In genomic region chr5:132462856-132463745, GRCh38 we compare ENCODE assay signal across 13 cellular contexts. TPM values are rescaled to one million over a fixed set of nuclear protein-coding genes. Genes with fewer than 3 reads are reported as not detected.
DNase-seq lines count a peak whose midpoint lies in the region; TF ChIP-seq lines count a peak whose summit lies in the region.
"Had no signal": no experiment of that assay in that cellular context is flagged by ENCODE, and none has a peak within 500 bp of the region (broad histone marks: within the 10 kb centered on the region; RNA-seq: fewer than 3 reads in every experiment).

No MANE protein-coding gene starts in this region.

- TF ChIP-seq CTCF in transverse colon (IDR thresholded peaks at IDR 0.05): no peak
- no peak for TF ChIP-seq CTCF in brain microvascular endothelial cell (IDR thresholded peaks at IDR 0.05; ENCODE audit: low read depth, low read length, missing control alignments)
- TF ChIP-seq CTCF in glutamatergic neuron (IDR thresholded peaks at IDR 0.05; ENCODE audit: partially characterized antibody, unreplicated experiment): no peak

- TF ChIP-seq EP300 in transverse colon (IDR thresholded peaks at IDR 0.05; ENCODE audit: low read depth): no peak

- peak overlapping the region; percentile 47 to 48 for H3K4ac ChIP-seq in mesenchymal stem cell (ENCODE audit: low read depth in 1 of 2, low read length in 2 of 2)

- no peak overlapping the region for H3K14ac ChIP-seq in mesenchymal stem cell (ENCODE audit: low read length in 2 of 2)

- H3K36me3 ChIP-seq in mesenchymal stem cell (ENCODE audit: control insufficient read depth in 1 of 2, insufficient read depth in 2 of 2, low read depth in 1 of 2, low read length in 2 of 2) (peaks cover 4 to 9% of the 10 kb centered on the region in 2 experiments), transverse colon (no peaks in the 10 kb centered on the region), brain microvascular endothelial cell (replicated peaks) (no peaks in the 10 kb centered on the region)

- CTCF ChIA-PET in activated naive CD4-positive, alpha-beta T cell treated with anti-CD3 and anti-CD28 coated beads for 36 hours (lab: Charles Lee): interaction anchor here (1.0 to 2.3 kb wide), 7 partner anchors 9 to 77 kb away, joined by 3 to 10 read pairs (median 7); no protein-coding TSS in a partner anchor

- no peak overlapping the region for H3K23ac ChIP-seq in mesenchymal stem cell (ENCODE audit: low read length in 2 of 2)

- in situ Hi-C loops in transverse colon (cut with MboI; ENCODE audit: low pct_ligation_motif_present in 1 of 4, low pct_unique_long_range_greater_than_20kb in 1 of 4, low sequenced_read_pairs in 3 of 4) (no loop called here), brain microvascular endothelial cell (cut with HindIII; ENCODE audit: low pct_ligation_motif_present, low sequenced_read_pairs) (no loop called here)

- peaks cover 77% of the 10 kb centered on the region for H3K4me1 Mint-ChIP-seq in activated naive CD4-positive, alpha-beta T cell treated with anti-CD3 and anti-CD28 coated beads for 36 hours (ENCODE audit: low read depth)
- peaks cover 94% of the 10 kb centered on the region for H3K4me1 Mint-ChIP-seq in activated T-helper 1 cell treated with anti-CD3 and anti-CD28 coated beads, Interleukin-12 subunit alpha, Interleukin-12 subunit beta, Interleukin-2, Interleukin-4 antibody, amounts not matched to agents 30 ng/mL and 10 ng/mL and 1 ng/mL, durations not matched to agents 14 hours and 24 hours and 36 hours (ENCODE audit: low read depth)
- H3K4me1 Mint-ChIP-seq in glutamatergic neuron (ENCODE audit: low read depth, unreplicated experiment): peaks cover 15% of the 10 kb centered on the region

- no peaks in the 10 kb centered on the region for H3K9me3 Mint-ChIP-seq in activated naive CD4-positive, alpha-beta T cell treated with anti-CD3 and anti-CD28 coated beads for 36 hours
- H3K9me3 Mint-ChIP-seq in activated T-helper 1 cell treated with anti-CD3 and anti-CD28 coated beads, Interleukin-12 subunit alpha, Interleukin-12 subunit beta, Interleukin-2, Interleukin-4 antibody, amounts not matched to agents 30 ng/mL and 10 ng/mL and 1 ng/mL, durations not matched to agents 14 hours and 24 hours and 36 hours: no peaks in the 10 kb centered on the region
- H3K9me3 Mint-ChIP-seq in glutamatergic neuron (ENCODE audit: unreplicated experiment): peaks cover 14% of the 10 kb centered on the region
- H3K9me3 Mint-ChIP-seq: HFFc6 had no signal

- H4K91ac ChIP-seq in mesenchymal stem cell (ENCODE audit: low read length): peak overlapping the region; percentile 84

- WGBS in mesenchymal stem cell: 88% methylated on average over 7 of the region's 10 CpGs
- 60 to 64% methylated on average over 3 to 10 of the region's 10 CpGs for WGBS in transverse colon (ENCODE audit: low coverage in 1 of 2), 2 donors

- no peak overlapping the region for H3K9ac ChIP-seq in mesenchymal stem cell (ENCODE audit: low read length)

- H3K4me1 ChIP-seq in mesenchymal stem cell (ENCODE audit: control insufficient read depth, insufficient read depth, low read depth, low read length): peaks cover 54% of the 10 kb centered on the region
- H3K4me1 ChIP-seq in transverse colon: peaks cover 56 to 97% (median 72%) of the 10 kb centered on the region in 4 donors

- H3K9me3 ChIP-seq in mesenchymal stem cell (ENCODE audit: control insufficient read depth, low read length) (no peaks in the 10 kb centered on the region), transverse colon (no peaks in the 10 kb centered on the region)
- H3K9me3 ChIP-seq: right atrium auricular region had no signal

- peaks cover 28% of the 10 kb centered on the region for H3K36me3 Mint-ChIP-seq in activated naive CD4-positive, alpha-beta T cell treated with anti-CD3 and anti-CD28 coated beads for 36 hours (ENCODE audit: low read depth)
- H3K36me3 Mint-ChIP-seq in activated T-helper 1 cell treated with anti-CD3 and anti-CD28 coated beads, Interleukin-12 subunit alpha, Interleukin-12 subunit beta, Interleukin-2, Interleukin-4 antibody, amounts not matched to agents 30 ng/mL and 10 ng/mL and 1 ng/mL, durations not matched to agents 14 hours and 24 hours and 36 hours (ENCODE audit: low read depth): peaks cover 22% of the 10 kb centered on the region
- no peaks in the 10 kb centered on the region for H3K36me3 Mint-ChIP-seq in glutamatergic neuron (ENCODE audit: unreplicated experiment)

- peak overlapping the region; percentile 56 for H2BK15ac ChIP-seq in mesenchymal stem cell (ENCODE audit: low read depth, poor library complexity, severe bottlenecking)

- no peak overlapping the region for H2BK5ac ChIP-seq in mesenchymal stem cell (ENCODE audit: low read depth, low read length, poor library complexity, severe bottlenecking)

- no peak overlapping the region for H3K4me2 ChIP-seq in mesenchymal stem cell (ENCODE audit: low read length, poor library complexity, severe bottlenecking)

- no peak overlapping the region for H3K4me3 Mint-ChIP-seq in activated naive CD4-positive, alpha-beta T cell treated with anti-CD3 and anti-CD28 coated beads for 36 hours
- no peak overlapping the region for H3K4me3 Mint-ChIP-seq in activated T-helper 1 cell treated with anti-CD3 and anti-CD28 coated beads, Interleukin-12 subunit alpha, Interleukin-12 subunit beta, Interleukin-2, Interleukin-4 antibody, amounts not matched to agents 30 ng/mL and 10 ng/mL and 1 ng/mL, durations not matched to agents 14 hours and 24 hours and 36 hours
- no peak overlapping the region for H3K4me3 Mint-ChIP-seq in glutamatergic neuron (ENCODE audit: unreplicated experiment)
- H3K4me3 Mint-ChIP-seq: HFFc6 had no signal

- no peaks in the 10 kb centered on the region for H3K27me3 ChIP-seq in mesenchymal stem cell (ENCODE audit: control insufficient read depth in 1 of 2, insufficient read depth in 1 of 2, low read length in 2 of 2)
- H3K27me3 ChIP-seq in transverse colon: no peaks in the 10 kb centered on the region
- no peaks in the 10 kb centered on the region for H3K27me3 ChIP-seq in brain microvascular endothelial cell (replicated peaks)
- H3K27me3 ChIP-seq: right atrium auricular region had no signal

- no peak for TF ChIP-seq POLR2A in transverse colon (IDR thresholded peaks at IDR 0.05)

- intact Hi-C loops in activated naive CD4-positive, alpha-beta T cell treated with anti-CD3 and anti-CD28 coated beads for 36 hours (cut with micrococcal nuclease): no loop called here
- intact Hi-C loops in activated T-helper 1 cell treated with anti-CD3 and anti-CD28 coated beads, Interleukin-12 subunit alpha, Interleukin-12 subunit beta, Interleukin-2, Interleukin-4 antibody, amounts not matched to agents 30 ng/mL and 10 ng/mL and 1 ng/mL, durations not matched to agents 14 hours and 24 hours and 36 hours (cut with micrococcal nuclease): no loop called here
- intact Hi-C loops in transverse colon (cut with DNase I; ENCODE audit: low total_unique reads): no loop called here

- H2AFZ ChIP-seq in mesenchymal stem cell (ENCODE audit: low read depth, low read length): no peak overlapping the region

- peak overlapping the region; percentile 46 for H2AK5ac ChIP-seq in mesenchymal stem cell (ENCODE audit: low read length, severe bottlenecking)

- peak; percentile 3 for DNase-seq in activated naive CD4-positive, alpha-beta T cell treated with anti-CD3 and anti-CD28 coated beads for 36 hours
- DNase-seq in activated naive CD4-positive, alpha-beta T cell (lab: John Stamatoyannopoulos, UW): no peak
- no peak for DNase-seq in activated T-helper 1 cell treated with anti-CD3 and anti-CD28 coated beads, Interleukin-12 subunit alpha, Interleukin-12 subunit beta, Interleukin-2, Interleukin-4 antibody, amounts not matched to agents 30 ng/mL and 10 ng/mL and 1 ng/mL, durations not matched to agents 14 hours and 24 hours and 36 hours (ENCODE audit: low spot score)
- DNase-seq in mesenchymal stem cell (no peak), transverse colon (peak; percentile 14), brain microvascular endothelial cell (no peak), COLO829 (ENCODE audit: low spot score) (no peak), glutamatergic neuron (no peak)
- DNase-seq: activated CD8-positive, alpha-beta memory T cell treated with anti-CD3 and anti-CD28 coated beads for 24 hours; HFFc6; hypothalamus; NCI-H2107 had no signal

- peak overlapping the region; percentile 83 to 85 for H2BK12ac ChIP-seq in mesenchymal stem cell (ENCODE audit: low read length in 2 of 2)

- H3K4me3 ChIP-seq in mesenchymal stem cell (ENCODE audit: insufficient read depth in 1 of 2, low read depth in 1 of 2, low read length in 2 of 2) (no peak overlapping the region), transverse colon (no peak overlapping the region), brain microvascular endothelial cell (ENCODE audit: low read depth, low read length) (no peak overlapping the region)

- peaks cover 8% of the 10 kb centered on the region for H3K79me1 ChIP-seq in mesenchymal stem cell (replicated peaks; ENCODE audit: low read length, poor library complexity, severe bottlenecking)

- peak overlapping the region; percentile 49 to 71 for H3K18ac ChIP-seq in mesenchymal stem cell (ENCODE audit: low read depth in 1 of 2, low read length in 2 of 2)

- peak overlapping the region; percentile 42 for H3K27ac Mint-ChIP-seq in activated naive CD4-positive, alpha-beta T cell treated with anti-CD3 and anti-CD28 coated beads for 36 hours
- H3K27ac Mint-ChIP-seq in activated T-helper 1 cell treated with anti-CD3 and anti-CD28 coated beads, Interleukin-12 subunit alpha, Interleukin-12 subunit beta, Interleukin-2, Interleukin-4 antibody, amounts not matched to agents 30 ng/mL and 10 ng/mL and 1 ng/mL, durations not matched to agents 14 hours and 24 hours and 36 hours: peak overlapping the region; percentile 97
- H3K27ac Mint-ChIP-seq in glutamatergic neuron (ENCODE audit: unreplicated experiment): no peak overlapping the region
- H3K27ac Mint-ChIP-seq: HFFc6 had no signal

- H3K27me3 Mint-ChIP-seq in activated naive CD4-positive, alpha-beta T cell treated with anti-CD3 and anti-CD28 coated beads for 36 hours (ENCODE audit: low read depth): no peaks in the 10 kb centered on the region
- no peaks in the 10 kb centered on the region for H3K27me3 Mint-ChIP-seq in activated T-helper 1 cell treated with anti-CD3 and anti-CD28 coated beads, Interleukin-12 subunit alpha, Interleukin-12 subunit beta, Interleukin-2, Interleukin-4 antibody, amounts not matched to agents 30 ng/mL and 10 ng/mL and 1 ng/mL, durations not matched to agents 14 hours and 24 hours and 36 hours (ENCODE audit: insufficient read depth)
- H3K27me3 Mint-ChIP-seq in glutamatergic neuron (ENCODE audit: unreplicated experiment): peaks cover 12% of the 10 kb centered on the region

- H2BK120ac ChIP-seq in mesenchymal stem cell (ENCODE audit: low read depth, low read length): peak overlapping the region; percentile 21

- H3K27ac ChIP-seq in mesenchymal stem cell (ENCODE audit: low read length, poor library complexity, severe bottlenecking) (no peak overlapping the region), transverse colon (peak overlapping the region; percentile 77 to 87 (median 84)), brain microvascular endothelial cell (no peak overlapping the region)

- H4K8ac ChIP-seq in mesenchymal stem cell (ENCODE audit: low read length): no peak overlapping the region

RNA-seq across cellular contexts. Expression of gene IRF1, which starts 27.5 kb away (rescaled TPM):
- total RNA-seq in activated naive CD4-positive, alpha-beta T cell treated with anti-CD3 and anti-CD28 coated beads for 36 hours: 10 to 100 TPM; 84.3 to 88.4 TPM
- total RNA-seq in activated T-helper 1 cell treated with anti-CD3 and anti-CD28 coated beads, Interleukin-12 subunit alpha, Interleukin-12 subunit beta, Interleukin-2, Interleukin-4 antibody, amounts not matched to agents 30 ng/mL and 10 ng/mL and 1 ng/mL, durations not matched to agents 14 hours and 24 hours and 36 hours: 190 and 198 TPM in 2 replicates
- polyA plus RNA-seq in mesenchymal stem cell (2013, experiment 1 of 2): 33.6 TPM
- polyA plus RNA-seq in mesenchymal stem cell (2013, experiment 2 of 2): 35.8 TPM
- total RNA-seq in transverse colon (10 to 100 TPM; 40.8 to 86.9 (median 65.5) TPM), glutamatergic neuron (ENCODE audit: unreplicated experiment) (2.8 TPM)

Comparison
In these comparisons a context has a peak if more than half of its experiments do, and no peak if none do; other contexts are left out.
1. DNase-seq: peak in activated naive CD4-positive, alpha-beta T cell treated with anti-CD3 and anti-CD28 coated beads for 36 hours (single experiment) and transverse colon (single experiment); none in activated naive CD4-positive, alpha-beta T cell (0 of 4), activated T-helper 1 cell treated with anti-CD3 and anti-CD28 coated beads, Interleukin-12 subunit alpha, Interleukin-12 subunit beta, Interleukin-2, Interleukin-4 antibody, amounts not matched to agents 30 ng/mL and 10 ng/mL and 1 ng/mL, durations not matched to agents 14 hours and 24 hours and 36 hours (single experiment), mesenchymal stem cell (single experiment), brain microvascular endothelial cell (single experiment), COLO829 (single experiment) and glutamatergic neuron (single experiment).
2. H3K27ac ChIP-seq: peak in transverse colon (4 of 4); none in mesenchymal stem cell (single experiment) and brain microvascular endothelial cell (single experiment).
3. RNA of gene IRF1, which starts 27.5 kb away (total RNA-seq): 190 to 198 TPM in activated T-helper 1 cell treated with anti-CD3 and anti-CD28 coated beads, Interleukin-12 subunit alpha, Interleukin-12 subunit beta, Interleukin-2, Interleukin-4 antibody, amounts not matched to agents 30 ng/mL and 10 ng/mL and 1 ng/mL, durations not matched to agents 14 hours and 24 hours and 36 hours, 84.3 to 88.4 TPM in activated naive CD4-positive, alpha-beta T cell treated with anti-CD3 and anti-CD28 coated beads for 36 hours and 40.8 to 86.9 TPM in transverse colon; 2.8 TPM in glutamatergic neuron (single experiment); every median in the first group is over 10 times any median in the second.